Comparison of ENCODE assay signal across 16 cellular contexts in the genomic region with DNA sequence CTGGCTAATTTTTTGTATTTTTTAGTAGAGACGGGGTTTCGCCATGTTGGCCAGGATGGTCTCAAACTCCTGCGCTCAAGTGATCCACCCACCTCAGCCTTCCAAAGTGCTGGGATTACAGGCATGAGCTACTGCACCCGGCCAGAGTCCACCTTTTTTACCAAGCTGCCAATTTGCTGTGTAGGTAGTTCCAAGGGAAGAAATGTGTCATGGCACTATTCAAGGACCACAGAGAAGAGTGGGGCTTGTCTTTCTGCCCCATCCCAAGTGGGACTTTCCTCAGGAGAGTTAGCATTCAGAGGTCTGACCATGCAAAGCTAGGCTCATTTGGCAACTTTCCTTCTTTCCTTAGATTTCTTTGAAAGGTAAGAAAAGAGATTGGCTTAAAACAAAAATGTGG.
"Had no signal": no experiment of that assay in that cellular context is flagged by ENCODE, and none has a peak within 500 bp of the region (broad histone marks: within the 10 kb centered on the region; RNA-seq: fewer than 3 reads in every experiment).

No MANE protein-coding gene starts in this region.

- H3K4me3 Mint-ChIP-seq: activated CD4-positive, alpha-beta T cell treated with anti-CD3 and anti-CD28 coated beads, Interleukin-2, amount 10 ng/mL, durations not matched to agents 7 days and 5 days; stimulated activated naive B cell treated with anti-CD40 and anti-IgM and Interleukin-4, amounts not matched to agents 10 μg/mL and 1 μg/mL and 100 μg/mL, for 72 hours; WTC11 had no signal

- DNase-seq: activated CD4-positive, alpha-beta T cell treated with anti-CD3 and anti-CD28 coated beads, Interleukin-2, amount 10 ng/mL, durations not matched to agents 7 days and 5 days; activated naive CD4-positive, alpha-beta T cell treated with Interleukin-2 at 50 U/mL for 16 hours; amniotic stem cell; central memory CD4-positive, alpha-beta T cell; foreskin fibroblast; lower lobe of right lung; retina; SIG-M5; stimulated activated CD4-positive, alpha-beta T cell treated with anti-CD3 and anti-CD28 coated beads, Interleukin-2, amount 100 ng/mL, for 48 hours; stimulated activated naive B cell treated with anti-CD40 and anti-IgM and Interleukin-4, amounts not matched to agents 10 μg/mL and 1 μg/mL and 100 μg/mL, for 72 hours; T-helper 2 cell; transverse colon had no signal

- H3K36me3 ChIP-seq: transverse colon had no signal

- H3K36me3 Mint-ChIP-seq: WTC11 had no signal

- H3K27ac ChIP-seq: coronary artery, lower lobe of right lung, parathyroid adenoma, transverse colon, vagina had no signal

- H3K27me3 Mint-ChIP-seq: activated CD4-positive, alpha-beta T cell treated with anti-CD3 and anti-CD28 coated beads, Interleukin-2, amount 10 ng/mL, durations not matched to agents 7 days and 5 days; stimulated activated naive B cell treated with anti-CD40 and anti-IgM and Interleukin-4, amounts not matched to agents 10 μg/mL and 1 μg/mL and 100 μg/mL, for 72 hours had no signal

- H3K4me3 ChIP-seq: coronary artery, lower lobe of right lung, transverse colon, vagina had no signal

- H3K9me3 Mint-ChIP-seq: activated CD4-positive, alpha-beta T cell treated with anti-CD3 and anti-CD28 coated beads, Interleukin-2, amount 10 ng/mL, durations not matched to agents 7 days and 5 days; stimulated activated naive B cell treated with anti-CD40 and anti-IgM and Interleukin-4, amounts not matched to agents 10 μg/mL and 1 μg/mL and 100 μg/mL, for 72 hours; WTC11 had no signal

- ATAC-seq: lower lobe of right lung; stimulated activated naive B cell treated with anti-CD40 and anti-IgM and Interleukin-4, amounts not matched to agents 10 μg/mL and 1 μg/mL and 100 μg/mL, for 72 hours; WTC11 had no signal

- H3K9me3 ChIP-seq: lower lobe of right lung, transverse colon, vagina had no signal

- H3K27me3 ChIP-seq: transverse colon, vagina had no signal
